In the genomic region with DNA sequence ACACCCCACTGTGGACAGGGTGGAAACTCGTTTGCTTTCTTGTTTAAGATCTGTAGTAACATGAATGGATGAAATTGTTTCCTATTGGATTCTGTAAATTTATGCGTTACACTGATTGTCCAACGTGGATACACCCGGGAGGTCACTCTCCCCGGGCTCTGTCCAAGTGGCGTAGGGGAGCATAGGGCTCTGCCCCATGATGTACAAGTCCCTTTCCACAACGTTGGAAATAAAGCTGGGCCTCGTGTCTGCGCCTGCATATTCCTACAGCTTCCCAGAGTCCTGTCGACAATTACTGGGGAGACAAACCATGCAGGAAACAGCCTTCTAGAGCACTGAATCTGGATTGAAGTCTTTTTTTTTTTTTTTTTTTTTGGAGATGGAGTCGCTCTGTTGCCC, we compare ENCODE assay signal across 8 cellular contexts. TPM values are rescaled to one million over a fixed set of nuclear protein-coding genes. Genes with fewer than 3 reads are reported as not detected.
A peak's percentile ranks its signal among the peaks of the same experiment; 100 is the strongest.
DNase-seq lines count a peak whose midpoint lies in the region; ATAC-seq and TF ChIP-seq lines count a peak whose summit lies in the region.

No MANE protein-coding gene starts in this region.

- H4K20me1 ChIP-seq in OCI-LY1 (ENCODE audit: insufficient read depth, low read length), result no peaks in the 10 kb centered on the region

- TF ChIP-seq CTCF in OCI-LY1 (IDR thresholded peaks at IDR 0.05; ENCODE audit: low read length), result no peak
- no peak for TF ChIP-seq CTCF in colonic mucosa (IDR thresholded peaks at IDR 0.05)

- H3K27ac ChIP-seq in OCI-LY1 (ENCODE audit: low read depth, low read length, poor library complexity, severe bottlenecking), result peak overlapping the region; percentile 88
- H3K27ac ChIP-seq in colonic mucosa, result peak overlapping the region; percentile 84

- intact Hi-C loops in colonic mucosa (cut with DNase I), result no loop called here

- H3K9me3 ChIP-seq in OCI-LY1 (ENCODE audit: low read length) (no peaks in the 10 kb centered on the region), colonic mucosa (no peaks in the 10 kb centered on the region)

- ATAC-seq in natural killer cell treated with Interleukin-12 subunit alpha and Interleukin-12 subunit beta and Interleukin-15 and Interleukin-18, amount 100 ng/mL, for 72 hours, result no peak
- ATAC-seq in GM19395 (IDR thresholded peaks at IDR 0.05; ENCODE audit: unreplicated experiment) (no peak), GM21390 (IDR thresholded peaks at IDR 0.05; ENCODE audit: unreplicated experiment) (no peak), HG03159 (IDR thresholded peaks at IDR 0.05; ENCODE audit: unreplicated experiment) (no peak)

- H3K9ac ChIP-seq in OCI-LY1 (ENCODE audit: low read length) (peak overlapping the region; percentile 81), colonic mucosa (ENCODE audit: low read depth in 2 of 2, low read length in 2 of 2) (peak overlapping the region; percentile 66 to 98)

- H3F3A ChIP-seq in OCI-LY1 (ENCODE audit: insufficient read depth, low read length), result peaks cover 40% of the 10 kb centered on the region

- no peaks in the 10 kb centered on the region for H3K9me3 Mint-ChIP-seq in natural killer cell treated with Interleukin-12 subunit alpha and Interleukin-12 subunit beta and Interleukin-15 and Interleukin-18, amount 100 ng/mL, for 72 hours

- no peaks in the 10 kb centered on the region for H3K9me2 ChIP-seq in OCI-LY1 (ENCODE audit: low read depth, low read length)

- H3K27me3 Mint-ChIP-seq in natural killer cell treated with Interleukin-12 subunit alpha and Interleukin-12 subunit beta and Interleukin-15 and Interleukin-18, amount 100 ng/mL, for 72 hours, result no peaks in the 10 kb centered on the region

- H3K4me3 ChIP-seq in OCI-LY1 (ENCODE audit: low read depth, low read length, poor library complexity, severe bottlenecking), result peak overlapping the region; percentile 89
- peak overlapping the region; percentile 66 for H3K4me3 ChIP-seq in colonic mucosa

- peaks cover 46% of the 10 kb centered on the region for H3K4me1 ChIP-seq in OCI-LY1 (ENCODE audit: insufficient read depth, low read length, severe bottlenecking)
- H3K4me1 ChIP-seq in colonic mucosa, result peaks cover 25% of the 10 kb centered on the region

- peak overlapping the region; percentile 94 to 97 for H3K27ac Mint-ChIP-seq in natural killer cell treated with Interleukin-12 subunit alpha and Interleukin-12 subunit beta and Interleukin-15 and Interleukin-18, amount 100 ng/mL, for 72 hours

- peak; percentile 33 for DNase-seq in EL
- DNase-seq in colonic mucosa, result peak; percentile 26
- DNase-seq in natural killer cell treated with Interleukin-12 subunit alpha and Interleukin-12 subunit beta and Interleukin-15 and Interleukin-18, amount 100 ng/mL, for 72 hours (ENCODE audit: low spot score), result no peak
- no peak for DNase-seq in central memory CD4-positive, alpha-beta T cell

- peaks cover 25% of the 10 kb centered on the region for H3K79me2 ChIP-seq in OCI-LY1 (ENCODE audit: insufficient read depth, low read length)

- H3K36me3 ChIP-seq in OCI-LY1 (ENCODE audit: insufficient read depth, low read length), result peaks cover 62% of the 10 kb centered on the region
- no peaks in the 10 kb centered on the region for H3K36me3 ChIP-seq in colonic mucosa

- H3K36me3 Mint-ChIP-seq in natural killer cell treated with Interleukin-12 subunit alpha and Interleukin-12 subunit beta and Interleukin-15 and Interleukin-18, amount 100 ng/mL, for 72 hours, result peaks cover 44% of the 10 kb centered on the region

- no peaks in the 10 kb centered on the region for H3K27me3 ChIP-seq in OCI-LY1 (ENCODE audit: insufficient read depth, low read length)
- no peaks in the 10 kb centered on the region for H3K27me3 ChIP-seq in colonic mucosa

- peak overlapping the region; percentile 96 for H3K4me2 ChIP-seq in OCI-LY1 (ENCODE audit: low read length)

- peaks cover 47 to 54% of the 10 kb centered on the region in 2 donors for H3K4me1 Mint-ChIP-seq in natural killer cell treated with Interleukin-12 subunit alpha and Interleukin-12 subunit beta and Interleukin-15 and Interleukin-18, amount 100 ng/mL, for 72 hours (ENCODE audit: low read depth in 2 of 2)

- no peak overlapping the region for H2AFZ ChIP-seq in OCI-LY1 (ENCODE audit: low read length)

- H3K4me3 Mint-ChIP-seq in natural killer cell treated with Interleukin-12 subunit alpha and Interleukin-12 subunit beta and Interleukin-15 and Interleukin-18, amount 100 ng/mL, for 72 hours, result peak overlapping the region; percentile 93

RNA-seq across cellular contexts. Expression of a gene that starts 1.4 kb away (rescaled TPM):
- 100 to 1,000 TPM in 1 of 2 donors, 10 to 100 TPM in 1; 29.9 to 101 TPM for total RNA-seq in colonic mucosa
- 100 to 1,000 TPM in 1 of 2 donors, 10 to 100 TPM in 1; 57.1 to 153 TPM for total RNA-seq in natural killer cell treated with Interleukin-12 subunit alpha and Interleukin-12 subunit beta and Interleukin-15 and Interleukin-18, amount 100 ng/mL, for 72 hours

RNA-seq across cellular contexts. Expression of a gene that starts 45.6 kb away (rescaled TPM):
- 10 to 100 TPM; 22.1 to 28.6 TPM for total RNA-seq in colonic mucosa
- total RNA-seq in natural killer cell treated with Interleukin-12 subunit alpha and Interleukin-12 subunit beta and Interleukin-15 and Interleukin-18, amount 100 ng/mL, for 72 hours, result 10 to 100 TPM; 43.1 to 44.3 TPM

Comparison
In these comparisons a context has a peak if more than half of its experiments do, and no peak if none do; other contexts are left out.
1. DNase-seq: peak in EL (single experiment) and colonic mucosa (single experiment); none in natural killer cell treated with Interleukin-12 subunit alpha and Interleukin-12 subunit beta and Interleukin-15 and Interleukin-18, amount 100 ng/mL, for 72 hours (single experiment) and central memory CD4-positive, alpha-beta T cell (single experiment).